Comparison of ENCODE assay signal across 8 cellular contexts in the genomic region with DNA sequence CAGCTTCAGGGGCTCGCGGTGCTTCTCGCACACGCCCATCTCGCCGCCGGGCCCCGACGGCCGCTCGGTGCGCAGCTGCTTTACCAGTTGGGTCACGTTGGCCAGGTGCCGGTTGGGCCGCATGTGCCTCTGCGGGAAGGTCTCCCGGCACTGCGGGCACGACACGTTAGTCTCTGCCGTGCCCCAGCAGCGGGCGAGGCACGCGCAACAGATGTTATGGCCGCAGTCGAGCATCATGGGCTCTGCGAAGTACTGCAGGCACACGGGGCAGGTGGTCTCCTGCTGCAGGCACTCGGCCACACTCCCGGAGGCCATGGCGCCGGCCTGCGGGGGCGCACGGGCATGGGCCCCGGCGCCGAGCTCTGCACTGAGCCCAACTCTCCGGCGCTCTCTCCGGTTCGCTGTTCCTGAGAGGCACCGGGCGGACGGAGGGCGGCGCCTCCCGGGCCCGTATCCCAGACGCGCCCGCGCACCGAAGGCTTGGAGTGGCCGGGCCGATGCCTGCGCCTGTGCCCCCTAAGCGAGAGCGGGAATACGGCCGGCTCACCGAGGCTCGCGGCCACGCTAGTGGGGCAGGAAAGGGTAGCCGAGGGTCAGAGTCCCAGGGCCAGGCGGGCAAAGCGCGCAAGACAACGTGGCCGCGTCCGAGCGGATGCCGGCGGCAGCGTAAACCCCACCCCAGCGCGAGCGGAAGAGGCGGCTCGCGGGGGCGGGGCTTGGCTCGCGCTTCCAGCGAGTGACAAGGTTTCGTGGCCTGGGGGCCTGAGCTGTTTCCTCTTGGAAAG.
DNase-seq lines count a peak whose midpoint lies in the region; ATAC-seq and TF ChIP-seq lines count a peak whose summit lies in the region.

Gene TRIM27 (minus strand): TSS at position 668 of the 785 bp plus-strand sequence. CDS start 353 bp downstream, at position 315.

- H3K4me3 ChIP-seq in ACC112 (ENCODE audit: low read depth, low read length), result peak within 1 kb of the TSS; percentile 86
- peak within 1 kb of the TSS; percentile 91 for H3K4me3 ChIP-seq in WI38 (ENCODE audit: low read depth, low read length)

- peaks cover 19% of the 10 kb centered on the region for H3K4me1 ChIP-seq in ACC112 (ENCODE audit: control insufficient read depth, insufficient read depth, low read length, unreplicated experiment)

- peaks cover 24% of the 10 kb centered on the region for H3K36me3 ChIP-seq in ACC112 (ENCODE audit: insufficient read depth, low read length)

- DNase-seq in NCI-H2171 (lab: John Stamatoyannopoulos, UW), result peak; percentile 82
- peak in 60 of 61 donors; percentile 8 to 90 (median 80) for DNase-seq in caudate nucleus (lab: John Stamatoyannopoulos, UW)
- DNase-seq in inferior parietal cortex (ENCODE audit: extremely low spot score), result peak; percentile 93
- peak; percentile 71 to 80 for DNase-seq in stimulated activated CD4-positive, alpha-beta T cell treated with anti-CD3 and anti-CD28 coated beads, Interleukin-12 subunit alpha, Interleukin-12 subunit beta, amount 100 ng/mL, for 24 hours (ENCODE audit: low read depth in 2 of 2)

- no peak for TF ChIP-seq CTCF in WI38 (IDR thresholded peaks at IDR 0.05; ENCODE audit: low read depth, low read length)

- peak within 1 kb of the TSS; percentile 54 for H3K27ac ChIP-seq in ACC112 (ENCODE audit: low read depth, low read length)
- H3K27ac ChIP-seq in caudate nucleus (ENCODE audit: low read depth, low read length), result peak within 1 kb of the TSS; percentile 90

- H3K79me2 ChIP-seq in ACC112 (ENCODE audit: control insufficient read depth, insufficient read depth, low read length, unreplicated experiment), result peaks cover 49% of the 10 kb centered on the region

- no peaks in the 10 kb centered on the region for H3K27me3 ChIP-seq in ACC112 (ENCODE audit: insufficient read depth, low read length)

- peak within 1 kb of the TSS; percentile 90 for H2AFZ ChIP-seq in ACC112 (ENCODE audit: low read length, unreplicated experiment)

- ATAC-seq in GM18519 (IDR thresholded peaks at IDR 0.05; ENCODE audit: low FRiP score, unreplicated experiment), result peak; percentile 54
- peak; percentile 85 for ATAC-seq in HG03039 (IDR thresholded peaks at IDR 0.05; ENCODE audit: unreplicated experiment)

Comparison
In these comparisons a context has a peak if more than half of its experiments do, and no peak if none do; other contexts are left out.
1. Peak in every context shown above with its lines: DNase-seq, ATAC-seq, H3K4me3 ChIP-seq and H3K27ac ChIP-seq.